Comparison of ENCODE assay signal across 19 cellular contexts in genomic region chr17:2706911-2707510, GRCh38. TPM values are rescaled to one million over a fixed set of nuclear protein-coding genes. Genes with fewer than 3 reads are reported as not detected.
DNase-seq lines count a peak whose midpoint lies in the region; ATAC-seq and TF ChIP-seq lines count a peak whose summit lies in the region.
"Had no signal": no experiment of that assay in that cellular context is flagged by ENCODE, and none has a peak within 500 bp of the region (broad histone marks: within the 10 kb centered on the region; RNA-seq: fewer than 3 reads in every experiment).

No MANE protein-coding gene starts in this region.

- no TSS peak for BruUV-seq in mammary epithelial cell (replicated peaks; lab: Mats Ljungman, UMichigan)

- H3K9me3 ChIP-seq in breast epithelium (no peaks in the 10 kb centered on the region), mammary epithelial cell (replicated peaks; ENCODE audit: insufficient read depth, low read length) (no peaks in the 10 kb centered on the region), left ventricle myocardium inferior (replicated peaks) (no peaks in the 10 kb centered on the region)
- H3K9me3 ChIP-seq: SJCRH30, thoracic aorta had no signal

- H3K4me3 ChIP-seq in breast epithelium (peak overlapping the region in 1 of 3 donors; percentile 99), mammary epithelial cell (replicated peaks in 1 of 3; ENCODE audit: insufficient read depth in 1 of 3, low read depth in 2 of 3, low read length in 3 of 3) (no peak overlapping the region), left ventricle myocardium inferior (peak overlapping the region; percentile 88)
- H3K4me3 ChIP-seq: SJCRH30 had no signal

- dilution Hi-C loops in mammary epithelial cell (cut with HindIII; ENCODE audit: low sequenced_read_pairs) = no loop called here

- TF ChIP-seq CTCF in breast epithelium (IDR thresholded peaks at IDR 0.05) (no peak), mammary epithelial cell (conservative IDR thresholded peaks at IDR 0.05 in 1 of 2, IDR thresholded peaks at IDR 0.05 in 1 of 2; ENCODE audit: extremely low read depth in 1 of 2, insufficient read depth in 1 of 2, low read depth in 1 of 2, low read length in 2 of 2) (no peak), left ventricle myocardium inferior (IDR thresholded peaks at IDR 0.05; ENCODE audit: borderline replicate concordance) (no peak), foreskin keratinocyte (conservative IDR thresholded peaks at IDR 0.05) (no peak)

- in situ Hi-C loops in mammary epithelial cell (cut with MboI; ENCODE audit: low sequenced_read_pairs in 2 of 2) = no loop called here

- H3K9ac ChIP-seq in mammary epithelial cell (ENCODE audit: insufficient read depth, low read length) = no peak overlapping the region

- DNase-seq in breast epithelium (ENCODE audit: low spot score in 2 of 2) (no peak), mammary epithelial cell (no peak), left ventricle myocardium inferior (no peak), posterior vena cava (ENCODE audit: low spot score) (peak; percentile 67), NCI-H524 (lab: John Stamatoyannopoulos, UW) (no peak), foreskin keratinocyte (no peak)
- no peak for DNase-seq in activated CD4-positive, alpha-beta T cell treated with anti-CD3 and anti-CD28 coated beads, Interleukin-2, amount 50 U/mL, for 4 hours
- no peak for DNase-seq in effector CD4-positive, alpha-beta T cell
- DNase-seq: CD8-positive, alpha-beta T cell; NCI-H1436 treated with DMSO at 0.1 percent for 48 hours; NCI-H2227 treated with DMSO at 0.1 percent for 48 hours; NK-92 treated with Interleukin-12 subunit alpha and Interleukin-12 subunit beta, amount 100 ng/mL, for 24 hours; stimulated activated CD4-positive, alpha-beta T cell treated with anti-CD3 and anti-CD28 coated beads, Interleukin-15, amount 100 ng/mL, for 24 hours; T1000 had no signal

- WGBS in mammary epithelial cell (ENCODE audit: low coverage, missing lambda C conversion rate) = 68% methylated on average over 17 of the region's 21 CpGs

- peak overlapping the region; percentile 91 to 93 for H3K27ac ChIP-seq in breast epithelium
- no peak overlapping the region for H3K27ac ChIP-seq in mammary epithelial cell (ENCODE audit: insufficient read depth, low read depth, low read length)
- H3K27ac ChIP-seq in left ventricle myocardium inferior (replicated peaks) = peak overlapping the region; percentile 97
- no peak overlapping the region for H3K27ac ChIP-seq in foreskin keratinocyte
- H3K27ac ChIP-seq: SJCRH30 had no signal

- H3K36me3 ChIP-seq in breast epithelium = no peaks in the 10 kb centered on the region
- H3K36me3 ChIP-seq in mammary epithelial cell (ENCODE audit: insufficient read depth, low read length) = no peaks in the 10 kb centered on the region
- peaks cover 23% of the 10 kb centered on the region for H3K36me3 ChIP-seq in left ventricle myocardium inferior
- H3K36me3 ChIP-seq: SJCRH30 had no signal

- peaks cover 84% of the 10 kb centered on the region for H3K79me2 ChIP-seq in mammary epithelial cell (ENCODE audit: insufficient read depth, low read length)

- peaks cover 14 to 34% of the 10 kb centered on the region in 2 donors for H3K4me1 ChIP-seq in breast epithelium
- peaks cover 30% of the 10 kb centered on the region for H3K4me1 ChIP-seq in mammary epithelial cell (ENCODE audit: insufficient read depth, low read length)
- H3K4me1 ChIP-seq in left ventricle myocardium inferior = peaks cover 73% of the 10 kb centered on the region
- peaks cover 10% of the 10 kb centered on the region for H3K4me1 ChIP-seq in foreskin keratinocyte
- H3K4me1 ChIP-seq: SJCRH30 had no signal

- H2AFZ ChIP-seq in mammary epithelial cell (ENCODE audit: low read depth, low read length) = no peak overlapping the region

- CTCF ChIA-PET in mammary epithelial cell (lab: Charles Lee; ENCODE audit: low non-redundant PET) = no interaction called here

- no peak for ATAC-seq in foreskin keratinocyte
- ATAC-seq: CD8-positive, alpha-beta T cell had no signal

- peaks cover 10% of the 10 kb centered on the region for H4K20me1 ChIP-seq in mammary epithelial cell (ENCODE audit: insufficient read depth, low read length)

- TF ChIP-seq POLR2A in breast epithelium (IDR thresholded peaks at IDR 0.05) = no peak

- H3K4me2 ChIP-seq in mammary epithelial cell (ENCODE audit: insufficient read depth, low read depth, low read length) = no peak overlapping the region

- intact Hi-C loops in breast epithelium (cut with DNase I; ENCODE audit: low total_unique reads) = no loop called here
- intact Hi-C loops in mammary epithelial cell (cut with micrococcal nuclease) = no loop called here
- intact Hi-C loops in left ventricle myocardium inferior (cut with micrococcal nuclease) = no loop called here
- intact Hi-C loops in posterior vena cava (cut with DNase I) = loop anchor here in 1 of 2 donors (10.0 kb wide), 1 partner anchor 1052 kb away; no protein-coding TSS in a partner anchor

- no peaks in the 10 kb centered on the region for H3K27me3 ChIP-seq in breast epithelium
- no peaks in the 10 kb centered on the region for H3K27me3 ChIP-seq in mammary epithelial cell (ENCODE audit: insufficient read depth, low read length)
- H3K27me3 ChIP-seq in left ventricle myocardium inferior (ENCODE audit: low read depth) = no peaks in the 10 kb centered on the region
- no peaks in the 10 kb centered on the region for H3K27me3 ChIP-seq in foreskin keratinocyte
- H3K27me3 ChIP-seq: SJCRH30 had no signal

RNA-seq across cellular contexts. Expression of gene CLUH, which starts 4.6 kb away (rescaled TPM):
- total RNA-seq in breast epithelium (10 to 100 TPM; 37.6 to 77.7 (median 50.6) TPM), mammary epithelial cell (10 to 100 TPM; 64.2 to 97.0 TPM), left ventricle myocardium inferior (181 TPM), posterior vena cava (10 to 100 TPM; 36.0 to 44.5 TPM), foreskin keratinocyte (72.3 and 89.1 TPM in 2 replicates)
- polyA plus RNA-seq in mammary epithelial cell (55.9 TPM), foreskin keratinocyte (35.7 and 43.6 TPM in 2 replicates)
- polyA minus RNA-seq in mammary epithelial cell = 36.9 TPM

RNA-seq across cellular contexts. Expression of gene CCDC92B, which starts 42.4 kb away (rescaled TPM):
- total RNA-seq in breast epithelium = under 1 TPM in 1 of 3 donors, not detected in 2; 0.33 TPM
- total RNA-seq in mammary epithelial cell = under 1 TPM in 1 of 2 donors, not detected in 1; 0.09 TPM
- polyA plus RNA-seq in mammary epithelial cell = 0.02 TPM
- not detected for polyA minus RNA-seq in mammary epithelial cell
- total RNA-seq in left ventricle myocardium inferior = 0.16 TPM
- under 1 TPM; 0.05 to 0.23 TPM for total RNA-seq in posterior vena cava
- total RNA-seq in foreskin keratinocyte = 0.07 TPM in 1 of 2 replicates, not detected in the other
- polyA plus RNA-seq in foreskin keratinocyte = 0.03 TPM in 2 replicates
- total RNA-seq: A172, Daoy, glomerular endothelial cell, SJCRH30 had no signal

Comparison
In these comparisons a context has a peak if more than half of its experiments do, and no peak if none do; other contexts are left out.
1. H3K27ac ChIP-seq: peak in breast epithelium (2 of 2) and left ventricle myocardium inferior (single experiment); none in mammary epithelial cell (single experiment) and foreskin keratinocyte (single experiment).